Comparison of ENCODE assay signal across 34 cellular contexts in the genomic region with DNA sequence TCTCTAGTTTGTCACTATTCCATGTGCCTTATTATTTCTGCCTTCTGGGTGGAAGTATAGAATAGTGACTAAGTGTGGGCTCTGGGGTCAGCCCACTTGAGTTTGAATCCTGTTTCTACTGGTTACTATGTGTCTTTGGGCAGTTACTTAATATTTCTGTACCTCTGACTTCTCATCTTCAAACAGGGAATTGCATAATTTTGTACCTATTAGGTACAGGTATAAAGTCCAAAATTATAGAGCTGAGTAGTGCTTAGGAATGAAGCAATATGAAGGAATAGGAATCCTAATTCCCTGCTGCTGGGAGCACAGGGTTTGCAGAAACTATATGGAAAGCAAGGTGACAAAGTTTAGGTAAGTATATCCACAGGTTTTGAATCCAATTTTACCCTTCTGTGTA.
"Had no signal": no experiment of that assay in that cellular context is flagged by ENCODE, and none has a peak within 500 bp of the region (broad histone marks: within the 10 kb centered on the region; RNA-seq: fewer than 3 reads in every experiment).

No MANE protein-coding gene starts in this region.

- H3K4me3 ChIP-seq: adrenal gland, ascending aorta, body of pancreas, breast epithelium, cardiac muscle cell had no signal

- H3K4me1 ChIP-seq: adrenal gland, ascending aorta, body of pancreas, breast epithelium had no signal

- H3K9me3 ChIP-seq: adrenal gland, ascending aorta, body of pancreas had no signal

- H3K27ac ChIP-seq: adrenal gland, ascending aorta, body of pancreas, brain microvascular endothelial cell, breast epithelium, cardiac muscle cell had no signal

- H3K36me3 ChIP-seq: adrenal gland, ascending aorta, brain microvascular endothelial cell, breast epithelium, cardiac muscle cell had no signal

- ATAC-seq: activated naive CD4-positive, alpha-beta T cell treated with anti-CD3 and anti-CD28 coated beads, Interleukin-2, amount 50 U/mL, for 72 hours; activated naive CD8-positive, alpha-beta T cell treated with anti-CD3 and anti-CD28 coated beads, Interleukin-2, amount 50 U/mL, for 24 hours; activated T-cell treated with anti-CD3 and anti-CD28 coated beads, Interleukin-2, amount 50 U/mL, for 4 hours; activated T-cell treated with anti-CD3 and anti-CD28 coated beads, Interleukin-2, amount 50 U/mL, for 72 hours; activated T-helper 17 cell treated with anti-CD3 and anti-CD28 coated beads, Interleukin-2, amount 50 U/mL, for 72 hours; body of pancreas had no signal

- FAIRE-seq: astrocyte, bronchial epithelial cell had no signal

- H3K27me3 ChIP-seq: adrenal gland, ascending aorta, body of pancreas, brain microvascular endothelial cell, breast epithelium, cardiac muscle cell had no signal

- DNase-seq: activated effector memory CD4-positive, alpha-beta T cell treated with anti-CD3 and anti-CD28 coated beads, Interleukin-2, amount 50 U/mL, for 16 hours; activated effector memory CD4-positive, alpha-beta T cell treated with Interleukin-2 at 50 U/mL for 16 hours; activated gamma-delta T cell; activated gamma-delta T cell treated with Interleukin-2 at 50 U/mL for 16 hours; activated naive CD4-positive, alpha-beta T cell; activated naive CD4-positive, alpha-beta T cell treated with anti-CD3 and anti-CD28 coated beads for 36 hours; activated naive CD4-positive, alpha-beta T cell treated with anti-CD3 and anti-CD28 coated beads, Interleukin-2, amount 10 ng/mL, durations not matched to agents 7 days and 5 days; activated naive CD4-positive, alpha-beta T cell treated with anti-CD3 and anti-CD28 coated beads, Interleukin-2, amount 50 U/mL, for 16 hours; activated naive CD4-positive, alpha-beta T cell treated with Interleukin-2 at 50 U/mL for 16 hours; activated naive CD8-positive, alpha-beta T cell treated with anti-CD3 and anti-CD28 coated beads for 36 hours; activated naive CD8-positive, alpha-beta T cell treated with anti-CD3 and anti-CD28 coated beads, Interleukin-2, amount 10 ng/mL, durations not matched to agents 7 days and 5 days; activated naive CD8-positive, alpha-beta T cell treated with anti-CD3 and anti-CD28 coated beads, Interleukin-2, amount 50 U/mL, for 24 hours; activated T-cell treated with anti-CD3 and anti-CD28 coated beads, Interleukin-2, amount 50 U/mL, for 1 hour; activated T-cell treated with anti-CD3 and anti-CD28 coated beads, Interleukin-2, amount 50 U/mL, for 24 hours; activated T-cell treated with anti-CD3 and anti-CD28 coated beads, Interleukin-2, amount 50 U/mL, for 4 hours; activated T-cell treated with anti-CD3 and anti-CD28 coated beads, Interleukin-2, amount 50 U/mL, for 48 hours; activated T-cell treated with anti-CD3 and anti-CD28 coated beads, Interleukin-2, amount 50 U/mL, for 72 hours; adrenal gland; amniotic stem cell; amygdala; anterior cingulate cortex; aorta; body of pancreas; brain microvascular endothelial cell; caudate nucleus; central memory CD4-positive, alpha-beta T cell; cerebellar nuclear complex had no signal
